9 cellular contexts compared by ENCODE assay signal in genomic region chr12:52041695-52042123, GRCh38. TPM values are rescaled to one million over a fixed set of nuclear protein-coding genes. Genes with fewer than 3 reads are reported as not detected.
A peak's percentile ranks its signal among the peaks of the same experiment; 100 is the strongest.
DNase-seq lines count a peak whose midpoint lies in the region; ATAC-seq and TF ChIP-seq lines count a peak whose summit lies in the region.
"Had no signal": no experiment of that assay in that cellular context is flagged by ENCODE, and none has a peak within 500 bp of the region (broad histone marks: within the 10 kb centered on the region; RNA-seq: fewer than 3 reads in every experiment).

No MANE protein-coding gene starts in this region.

- DNase-seq in GM03348 (ENCODE audit: low spot score): peak; percentile 58
- peak; percentile 83 for DNase-seq in NCI-H2196 treated with DMSO at 0.1 percent for 48 hours (lab: John Stamatoyannopoulos, UW; ENCODE audit: unreplicated experiment)
- DNase-seq in coronary artery (ENCODE audit: low spot score): no peak
- DNase-seq in posterior vena cava (ENCODE audit: low spot score): peak; percentile 82
- no peak for DNase-seq in Ammon's horn (ENCODE audit: low spot score)
- no peak for DNase-seq in NCI-H526 treated with DMSO at 0.1 percent for 48 hours (lab: John Stamatoyannopoulos, UW)
- DNase-seq in SIG-M5 (lab: John Stamatoyannopoulos, UW): no peak

- H3K4me3 ChIP-seq in coronary artery: no peak overlapping the region

- intact Hi-C loops in posterior vena cava (cut with DNase I): no loop called here

- peak overlapping the region; percentile 92 to 99 for H3K27ac ChIP-seq in coronary artery

- no peak for ATAC-seq in HG03159 (IDR thresholded peaks at IDR 0.05; ENCODE audit: unreplicated experiment)

- TF ChIP-seq CTCF in coronary artery (IDR thresholded peaks at IDR 0.05): no peak

RNA-seq across cellular contexts. Expression of gene NR4A1, which starts 9.5 kb away (rescaled TPM):
- total RNA-seq in posterior vena cava: 100 to 1,000 TPM; 197 to 567 TPM

RNA-seq across cellular contexts. Expression of gene ATG101, which starts 28.1 kb away (rescaled TPM):
- 10 to 100 TPM; 26.4 to 30.8 TPM for total RNA-seq in posterior vena cava

RNA-seq across cellular contexts. Expression of gene TAMALIN, which starts 35.0 kb away (rescaled TPM):
- 10 to 100 TPM; 38.0 to 50.6 TPM for total RNA-seq in posterior vena cava

RNA-seq across cellular contexts. Expression of gene SMIM41, which starts 37.8 kb away (rescaled TPM):
- under 1 TPM in 1 of 2 donors, not detected in 1; 0.19 TPM for total RNA-seq in posterior vena cava
- total RNA-seq: subcutaneous adipose tissue had no signal

Comparison
In these comparisons a context has a peak if more than half of its experiments do, and no peak if none do; other contexts are left out.
1. DNase-seq: peak in GM03348 (single experiment), NCI-H2196 treated with DMSO at 0.1 percent for 48 hours (single experiment) and posterior vena cava (single experiment); none in coronary artery (single experiment), Ammon's horn (single experiment), NCI-H526 treated with DMSO at 0.1 percent for 48 hours (single experiment) and SIG-M5 (single experiment).